Comparison of ENCODE assay signal across 12 cellular contexts in genomic region chr21:35904995-35905972, GRCh38.
DNase-seq lines count a peak whose midpoint lies in the region; ATAC-seq, FAIRE-seq and TF ChIP-seq lines count a peak whose summit lies in the region.
"Had no signal": no experiment of that assay in that cellular context is flagged by ENCODE, and none has a peak within 500 bp of the region (broad histone marks: within the 10 kb centered on the region; RNA-seq: fewer than 3 reads in every experiment).

No MANE protein-coding gene starts in this region.

- ATAC-seq in omental fat pad (ENCODE audit: low FRiP score): peak; percentile 68
- ATAC-seq in GM18511 (IDR thresholded peaks at IDR 0.05; ENCODE audit: unreplicated experiment): no peak
- no peak for ATAC-seq in HG03135 (IDR thresholded peaks at IDR 0.05; ENCODE audit: unreplicated experiment)
- ATAC-seq: activated naive CD4-positive, alpha-beta T cell treated with anti-CD3 and anti-CD28 coated beads, Interleukin-2, amount 50 U/mL, for 72 hours; stimulated activated naive CD8-positive, alpha-beta T cell treated with anti-CD3 and anti-CD28 coated beads, Interleukin-15, Interleukin-2, amounts not matched to agents 100 U/mL and 50 U/mL, for 24 hours had no signal

- peak; percentile 74 for FAIRE-seq in RCC 7860 (lab: Jason Lieb, UNC)

- in situ Hi-C loops in ACHN (cut with HindIII; ENCODE audit: low pct_ligation_motif_present, low pct_unique_long_range_greater_than_20kb, low sequenced_read_pairs): no loop called here

- peak; percentile 51 for DNase-seq in ACHN
- peak; percentile 50 for DNase-seq in RCC 7860 (ENCODE audit: low spot score)
- peak; percentile 73 for DNase-seq in fibroblast of the aortic adventitia (ENCODE audit: low read depth)
- DNase-seq in omental fat pad (ENCODE audit: low spot score): no peak
- no peak for DNase-seq in NCI-H2171 (lab: John Stamatoyannopoulos, UW)
- no peak for DNase-seq in NCI-H1694 (lab: John Stamatoyannopoulos, UW)
- DNase-seq: DND-41; NCI-H1436; stimulated activated naive CD8-positive, alpha-beta T cell treated with anti-CD3 and anti-CD28 coated beads, Interleukin-15, Interleukin-2, amounts not matched to agents 100 U/mL and 50 U/mL, for 24 hours had no signal

- no peak for TF ChIP-seq CTCF in fibroblast of the aortic adventitia (IDR thresholded peaks at IDR 0.05; ENCODE audit: insufficient read depth, low read length)
- no peak for TF ChIP-seq CTCF in omental fat pad (IDR thresholded peaks at IDR 0.05)

- no peak overlapping the region for H3K4me3 ChIP-seq in fibroblast of the aortic adventitia (ENCODE audit: low read depth, low read length)

Comparison
In these comparisons a context has a peak if more than half of its experiments do, and no peak if none do; other contexts are left out.
1. DNase-seq: peak in ACHN (single experiment), RCC 7860 (single experiment) and fibroblast of the aortic adventitia (single experiment); none in omental fat pad (single experiment), NCI-H2171 (single experiment) and NCI-H1694 (single experiment).